ENCODE assay signal across 9 cellular contexts in genomic region chr2:42296226-42296625, GRCh38.
A peak's percentile ranks its signal among the peaks of the same experiment; 100 is the strongest.
DNase-seq lines count a peak whose midpoint lies in the region; ATAC-seq lines count a peak whose summit lies in the region.
"Had no signal": no experiment of that assay in that cellular context is flagged by ENCODE, and none has a peak within 500 bp of the region (broad histone marks: within the 10 kb centered on the region; RNA-seq: fewer than 3 reads in every experiment).

No MANE protein-coding gene starts in this region.

- no peaks in the 10 kb centered on the region for H3K9me3 Mint-ChIP-seq in activated naive CD4-positive, alpha-beta T cell treated with anti-CD3 and anti-CD28 coated beads for 36 hours
- H3K9me3 Mint-ChIP-seq in stimulated activated memory B cell treated with anti-CD40 and anti-IgM and Interleukin-4, amounts not matched to agents 10 μg/mL and 1 μg/mL and 100 μg/mL, for 72 hours = no peaks in the 10 kb centered on the region

- peaks cover 51% of the 10 kb centered on the region for H3K36me3 Mint-ChIP-seq in activated naive CD4-positive, alpha-beta T cell treated with anti-CD3 and anti-CD28 coated beads for 36 hours (ENCODE audit: low read depth)
- peaks cover 56% of the 10 kb centered on the region for H3K36me3 Mint-ChIP-seq in stimulated activated memory B cell treated with anti-CD40 and anti-IgM and Interleukin-4, amounts not matched to agents 10 μg/mL and 1 μg/mL and 100 μg/mL, for 72 hours

- peak; percentile 11 for DNase-seq in activated naive CD4-positive, alpha-beta T cell treated with anti-CD3 and anti-CD28 coated beads for 36 hours
- DNase-seq in activated naive CD4-positive, alpha-beta T cell (lab: John Stamatoyannopoulos, UW) = no peak
- no peak for DNase-seq in NCI-H1092 (lab: John Stamatoyannopoulos, UW)
- no peak for DNase-seq in NOMO-1 treated with DMSO at 0.1 percent for 48 hours (lab: John Stamatoyannopoulos, UW; ENCODE audit: unreplicated experiment)
- DNase-seq in NCI-H146 treated with DMSO at 0.1 percent for 48 hours (lab: John Stamatoyannopoulos, UW; ENCODE audit: unreplicated experiment) = no peak

- H3K27ac ChIP-seq in HUES6 (ENCODE audit: low read depth, low read length) = peak overlapping the region; percentile 28; the same call in 1 of the 2 replicates

- no peaks in the 10 kb centered on the region for H3K27me3 Mint-ChIP-seq in activated naive CD4-positive, alpha-beta T cell treated with anti-CD3 and anti-CD28 coated beads for 36 hours (ENCODE audit: low read depth)
- no peaks in the 10 kb centered on the region for H3K27me3 Mint-ChIP-seq in stimulated activated memory B cell treated with anti-CD40 and anti-IgM and Interleukin-4, amounts not matched to agents 10 μg/mL and 1 μg/mL and 100 μg/mL, for 72 hours

- intact Hi-C loops in activated naive CD4-positive, alpha-beta T cell treated with anti-CD3 and anti-CD28 coated beads for 36 hours (cut with micrococcal nuclease) = loop anchor here (1.0 kb wide), 1 partner anchor 65 kb away; the partner anchor contains the start of gene COX7A2L

- peaks cover 77% of the 10 kb centered on the region for H3K36me3 ChIP-seq in HUES6 (ENCODE audit: control insufficient read depth, insufficient read depth, low read length)

- H3K4me3 ChIP-seq in HUES6 (ENCODE audit: low read depth, low read length) = no peak overlapping the region

- H3K27ac Mint-ChIP-seq in activated naive CD4-positive, alpha-beta T cell treated with anti-CD3 and anti-CD28 coated beads for 36 hours = peak overlapping the region; percentile 71
- H3K27ac Mint-ChIP-seq in stimulated activated memory B cell treated with anti-CD40 and anti-IgM and Interleukin-4, amounts not matched to agents 10 μg/mL and 1 μg/mL and 100 μg/mL, for 72 hours = peak overlapping the region; percentile 73

- no peaks in the 10 kb centered on the region for H3K9me3 ChIP-seq in HUES6 (ENCODE audit: control insufficient read depth, insufficient read depth, low read depth, low read length)

- no peak overlapping the region for H3K9ac ChIP-seq in HUES6 (ENCODE audit: low read length)

- H3K4me3 Mint-ChIP-seq in activated naive CD4-positive, alpha-beta T cell treated with anti-CD3 and anti-CD28 coated beads for 36 hours = no peak overlapping the region
- no peak overlapping the region for H3K4me3 Mint-ChIP-seq in stimulated activated memory B cell treated with anti-CD40 and anti-IgM and Interleukin-4, amounts not matched to agents 10 μg/mL and 1 μg/mL and 100 μg/mL, for 72 hours

- H3K4me1 Mint-ChIP-seq in activated naive CD4-positive, alpha-beta T cell treated with anti-CD3 and anti-CD28 coated beads for 36 hours (ENCODE audit: low read depth) = peaks cover 44% of the 10 kb centered on the region
- H3K4me1 Mint-ChIP-seq in stimulated activated memory B cell treated with anti-CD40 and anti-IgM and Interleukin-4, amounts not matched to agents 10 μg/mL and 1 μg/mL and 100 μg/mL, for 72 hours = peaks cover 21% of the 10 kb centered on the region

- no peaks in the 10 kb centered on the region for H3K4me1 ChIP-seq in HUES6 (ENCODE audit: control insufficient read depth, insufficient read depth, low read length)

- CTCF ChIA-PET in activated naive CD4-positive, alpha-beta T cell treated with anti-CD3 and anti-CD28 coated beads for 36 hours (lab: Charles Lee) = interaction anchor here (1.0 kb wide), 1 partner anchor 210 kb away, joined by 4 read pairs; no protein-coding TSS in a partner anchor

- ATAC-seq in GM21825 (IDR thresholded peaks at IDR 0.05; ENCODE audit: unreplicated experiment) = peak; percentile 79
- peak; percentile 93 for ATAC-seq in stimulated activated memory B cell treated with anti-CD40 and anti-IgM and Interleukin-4, amounts not matched to agents 10 μg/mL and 1 μg/mL and 100 μg/mL, for 72 hours
- ATAC-seq: SK-N-SH treated with all-trans-retinoic acid at 6 μM for 48 hours had no signal

- H3K27me3 ChIP-seq in HUES6 (ENCODE audit: control insufficient read depth, insufficient read depth, low read length) = no peaks in the 10 kb centered on the region
